Comparison of ENCODE assay signal across 23 cellular contexts in genomic region chr10:10873915-10874314, GRCh38.
"Had no signal": no experiment of that assay in that cellular context is flagged by ENCODE, and none has a peak within 500 bp of the region (broad histone marks: within the 10 kb centered on the region; RNA-seq: fewer than 3 reads in every experiment).

No MANE protein-coding gene starts in this region.

- FAIRE-seq: HepG2, K562, RCC 7860 had no signal

- DNase-seq: Kasumi-1, MM.1S, NCI-H1092 treated with DMSO at 0.1 percent for 48 hours, NCI-H1436, NCI-H187, NCI-H2029, NCI-H2081 treated with DMSO at 0.1 percent for 48 hours, NCI-H2171, NCI-H446, NCI-H510A, NCI-H524 treated with DMSO at 0.1 percent for 48 hours, NCI-H69, NCI-H774, Right ventricle myocardium superior, RPMI8226, SIG-M5 had no signal

- H3K4me2 ChIP-seq: KMS-11 had no signal

- H3K9me3 ChIP-seq: SJSA1 had no signal

- H3K4me3 ChIP-seq: K562, SJSA1, SK-N-MC had no signal

- H3K9ac ChIP-seq: KMS-11 had no signal

- H3K36me3 ChIP-seq: SJSA1 had no signal

- H3K4me3 Mint-ChIP-seq: IgD-negative memory B cell had no signal

- H3K9me3 Mint-ChIP-seq: IgD-negative memory B cell had no signal

- H3K27ac ChIP-seq: KMS-11, SJSA1, SK-N-MC had no signal

- H3K27ac Mint-ChIP-seq: IgD-negative memory B cell had no signal

- ATAC-seq: HepG2, K562 had no signal
